In the genomic region with DNA sequence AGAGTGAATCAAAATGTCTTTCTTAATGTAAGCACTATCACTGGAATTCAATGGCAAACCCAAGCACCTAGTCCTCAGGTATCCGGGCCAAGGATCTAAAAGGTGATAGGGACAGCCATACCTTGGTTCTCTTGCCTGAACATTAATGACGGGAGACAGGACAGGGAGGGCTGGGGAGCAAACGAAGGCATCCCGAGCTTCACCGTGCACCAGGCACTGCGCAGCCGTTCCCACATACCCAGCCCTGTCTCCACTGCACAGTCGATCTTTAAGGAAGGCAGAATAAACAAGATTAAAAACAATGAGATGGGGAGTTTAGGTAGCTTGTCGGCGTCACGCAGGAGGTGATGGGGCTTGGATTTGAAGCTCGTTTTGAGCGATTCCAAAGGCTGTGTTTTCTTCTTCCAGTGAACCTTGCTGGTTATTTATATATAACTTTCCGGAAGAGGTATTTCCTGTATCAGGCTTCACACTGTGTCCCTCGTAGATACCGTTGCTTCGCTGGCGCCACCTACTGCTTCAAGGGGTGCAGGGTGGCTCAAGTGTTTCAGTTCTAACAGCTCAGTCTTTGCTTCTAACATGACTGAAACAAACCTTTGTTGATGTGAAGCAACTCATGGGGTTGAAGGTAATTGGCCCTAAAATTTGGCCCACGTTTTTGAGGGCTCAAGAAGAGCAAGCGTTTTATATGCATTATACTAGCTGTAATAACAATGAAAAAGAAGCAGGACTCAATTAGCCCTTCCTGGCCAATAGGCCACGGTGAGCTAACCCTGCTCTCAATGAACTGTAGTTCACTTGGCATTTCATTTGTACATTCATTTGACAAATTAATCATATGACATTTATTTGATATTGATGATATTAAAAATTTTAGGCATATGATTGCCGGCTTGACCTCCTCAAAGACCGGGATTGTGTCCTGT, we compare ENCODE assay signal across 8 cellular contexts.
DNase-seq lines count a peak whose midpoint lies in the region; ATAC-seq and TF ChIP-seq lines count a peak whose summit lies in the region.

No MANE protein-coding gene starts in this region.

- no peak overlapping the region for H3K4me3 ChIP-seq in DND-41 (ENCODE audit: low read depth in 1 of 2, low read length in 2 of 2)
- H3K4me3 ChIP-seq in gastroesophageal sphincter: no peak overlapping the region
- no peak overlapping the region for H3K4me3 ChIP-seq in prostate gland

- peak; percentile 78 for TF ChIP-seq CTCF in DND-41 (IDR thresholded peaks at IDR 0.05; ENCODE audit: borderline replicate concordance, extremely low read depth, low read length, poor library complexity, severe bottlenecking)
- peak in 1 of 4 experiments; percentile 68 for TF ChIP-seq CTCF in gastroesophageal sphincter (IDR thresholded peaks at IDR 0.05)
- TF ChIP-seq CTCF in prostate gland (IDR thresholded peaks at IDR 0.05): peak in 3 of 4 experiments; percentile 45 to 46 (median 45)

- TF ChIP-seq EP300 in gastroesophageal sphincter (IDR thresholded peaks at IDR 0.05): no peak

- H4K20me1 ChIP-seq in DND-41 (ENCODE audit: insufficient read depth, low read length): no peaks in the 10 kb centered on the region

- ATAC-seq in DND-41 (ENCODE audit: insufficient read depth, low read depth) (peak; percentile 81), GM21381 (IDR thresholded peaks at IDR 0.05; ENCODE audit: unreplicated experiment) (peak; percentile 95), gastroesophageal sphincter (peak; percentile 78)

- no peaks in the 10 kb centered on the region for H3K36me3 ChIP-seq in DND-41 (ENCODE audit: insufficient read depth, low read length)
- no peaks in the 10 kb centered on the region for H3K36me3 ChIP-seq in gastroesophageal sphincter
- no peaks in the 10 kb centered on the region for H3K36me3 ChIP-seq in prostate gland

- H3K4me2 ChIP-seq in DND-41 (ENCODE audit: insufficient read depth, low read length): no peak overlapping the region

- H3K27ac ChIP-seq in DND-41 (ENCODE audit: low read length) (no peak overlapping the region), gastroesophageal sphincter (no peak overlapping the region), prostate gland (no peak overlapping the region)

- H3K9me3 ChIP-seq in DND-41 (ENCODE audit: insufficient read depth, low read length, severe bottlenecking) (peaks cover 11% of the 10 kb centered on the region), gastroesophageal sphincter (no peaks in the 10 kb centered on the region), prostate gland (no peaks in the 10 kb centered on the region)

- H3K27me3 ChIP-seq in DND-41 (ENCODE audit: insufficient read depth, low read length, poor library complexity): no peaks in the 10 kb centered on the region
- H3K27me3 ChIP-seq in gastroesophageal sphincter: peaks cover 35% of the 10 kb centered on the region
- no peaks in the 10 kb centered on the region for H3K27me3 ChIP-seq in prostate gland (replicated peaks; ENCODE audit: insufficient read depth)

- intact Hi-C loops in prostate gland (cut with DNase I): no loop called here

- peak overlapping the region; percentile 15; the same call in 1 of the 2 replicates for H2AFZ ChIP-seq in DND-41 (ENCODE audit: low read depth, low read length)

- DNase-seq in DND-41 (peak; percentile 55), HK-2 (ENCODE audit: unreplicated experiment) (peak; percentile 57), NOMO-1 treated with DMSO at 0.1 percent for 48 hours (lab: John Stamatoyannopoulos, UW; ENCODE audit: unreplicated experiment) (peak; percentile 55), prostate gland (ENCODE audit: low spot score) (peak; percentile 57), middle frontal gyrus (ENCODE audit: extremely low spot score, low spot score) (no peak)
- DNase-seq in activated T-cell treated with anti-CD3 and anti-CD28 coated beads, Interleukin-2, amount 50 U/mL, for 1 hour: peak; percentile 31

- H3K4me1 ChIP-seq in DND-41 (ENCODE audit: insufficient read depth, low read length) (peaks cover 4% of the 10 kb centered on the region; the same call in 1 of the 2 replicates), gastroesophageal sphincter (no peaks in the 10 kb centered on the region), prostate gland (replicated peaks) (peaks cover under 1% of the 10 kb centered on the region)

- TF ChIP-seq POLR2A in gastroesophageal sphincter (IDR thresholded peaks at IDR 0.05): no peak
- TF ChIP-seq POLR2A in prostate gland (IDR thresholded peaks at IDR 0.05): no peak

- WGBS in gastroesophageal sphincter (ENCODE audit: low coverage in 1 of 2), 2 donors: 38 to 49% methylated on average over 17 to 21 of the region's 23 CpGs
- WGBS in prostate gland: 58% methylated on average over 23 of the region's 23 CpGs

- no peak overlapping the region for H3K9ac ChIP-seq in DND-41 (ENCODE audit: low read depth, low read length)

- no peaks in the 10 kb centered on the region for H3K79me2 ChIP-seq in DND-41 (ENCODE audit: insufficient read depth, low read length)
